Comparison of ENCODE assay signal across 18 cellular contexts in the genomic region with DNA sequence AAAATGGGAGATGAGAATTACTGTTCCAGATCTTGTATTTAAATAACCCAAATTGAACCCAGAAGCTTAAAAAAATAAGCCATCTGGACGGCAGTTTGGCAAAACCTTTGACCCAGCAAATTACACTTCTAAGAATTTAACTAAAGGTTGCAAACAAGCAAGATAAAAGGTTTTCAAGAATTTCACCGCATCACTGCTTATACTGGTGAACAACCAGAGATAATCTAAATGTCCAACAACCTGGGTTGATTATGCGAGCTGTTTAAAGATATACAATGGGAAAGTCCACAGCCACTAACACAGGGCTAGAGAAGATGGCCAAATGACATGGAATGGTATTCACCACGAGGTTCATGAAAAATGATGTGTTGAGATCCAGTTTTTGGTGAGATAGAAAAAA.
"Had no signal": no experiment of that assay in that cellular context is flagged by ENCODE, and none has a peak within 500 bp of the region (broad histone marks: within the 10 kb centered on the region; RNA-seq: fewer than 3 reads in every experiment).

No MANE protein-coding gene starts in this region.

- H3K4me1 ChIP-seq: prostate gland, right atrium auricular region, uterus had no signal

- DNase-seq: dorsolateral prefrontal cortex; effector CD4-positive, alpha-beta T cell; foreskin fibroblast; gastrocnemius medialis; mesenchymal stem cell; midbrain; naive thymus-derived CD4-positive, alpha-beta T cell; spleen; stimulated activated CD4-positive, alpha-beta T cell treated with anti-CD3 and anti-CD28 coated beads, Interleukin-4, amount 100 ng/mL, for 4 hours; upper lobe of right lung; uterus had no signal

- H3K27me3 ChIP-seq: dorsolateral prefrontal cortex, gastrocnemius medialis, neural progenitor cell, right atrium auricular region, spleen, suprapubic skin, upper lobe of right lung, uterus had no signal

- H3K27ac ChIP-seq: dorsolateral prefrontal cortex, gastrocnemius medialis, neural progenitor cell, prostate gland, right atrium auricular region, skin epidermis, spleen, suprapubic skin, upper lobe of right lung, uterus had no signal

- H3K9me3 ChIP-seq: gastrocnemius medialis, prostate gland, right atrium auricular region, spleen, suprapubic skin, upper lobe of right lung, uterus had no signal

- H3K4me2 ChIP-seq: neural progenitor cell had no signal

- ATAC-seq: esophagus mucosa; gastrocnemius medialis; naive thymus-derived CD4-positive, alpha-beta T cell; stimulated activated memory B cell treated with anti-CD40 and anti-IgM and Interleukin-4, amounts not matched to agents 10 μg/mL and 1 μg/mL and 100 μg/mL, for 72 hours; upper lobe of right lung had no signal

- H3K9ac ChIP-seq: neural progenitor cell had no signal

- H3K4me3 ChIP-seq: dorsolateral prefrontal cortex, gastrocnemius medialis, neural progenitor cell, prostate gland, right atrium auricular region, skin epidermis, spleen, suprapubic skin, upper lobe of right lung, uterus had no signal

- H3K36me3 ChIP-seq: gastrocnemius medialis, neural progenitor cell, prostate gland, right atrium auricular region, spleen, suprapubic skin, upper lobe of right lung, uterus had no signal
